ENCODE assay signal across 22 cellular contexts in genomic region chr5:72889324-72889723, GRCh38.
DNase-seq lines count a peak whose midpoint lies in the region; ATAC-seq, FAIRE-seq and TF ChIP-seq lines count a peak whose summit lies in the region.
"Had no signal": no experiment of that assay in that cellular context is flagged by ENCODE, and none has a peak within 500 bp of the region (broad histone marks: within the 10 kb centered on the region; RNA-seq: fewer than 3 reads in every experiment).

No MANE protein-coding gene starts in this region.

- no peaks in the 10 kb centered on the region for H3K9me3 Mint-ChIP-seq in activated T-cell treated with anti-CD3 and anti-CD28 coated beads, Interleukin-2, amount 50 U/mL, for 24 hours
- no peaks in the 10 kb centered on the region for H3K9me3 Mint-ChIP-seq in stimulated activated naive CD8-positive, alpha-beta T cell treated with anti-CD3 and anti-CD28 coated beads, Interleukin-15, Interleukin-2, amounts not matched to agents 100 ng/mL and 50 ng/mL, for 24 hours
- H3K9me3 Mint-ChIP-seq: CD4-positive, CD25-positive, alpha-beta regulatory T cell; CD8-positive, alpha-beta memory T cell had no signal

- CTCF ChIA-PET in K562 (lab: Yijun Ruan, JAX; ENCODE audit: low intra/inter-chr PET ratio) = interaction anchor here (0.7 kb wide), 1 partner anchor 73 kb away, joined by 5 read pairs; the partner anchor contains the start of gene TNPO1

- no TSS peak for BruUV-seq in K562 (replicated peaks; lab: Mats Ljungman, UMichigan)

- peaks cover 96% of the 10 kb centered on the region for H3K36me3 Mint-ChIP-seq in activated T-cell treated with anti-CD3 and anti-CD28 coated beads, Interleukin-2, amount 50 U/mL, for 24 hours (ENCODE audit: low read depth)
- H3K36me3 Mint-ChIP-seq in stimulated activated naive CD8-positive, alpha-beta T cell treated with anti-CD3 and anti-CD28 coated beads, Interleukin-15, Interleukin-2, amounts not matched to agents 100 ng/mL and 50 ng/mL, for 24 hours (ENCODE audit: low read depth) = peaks cover 90% of the 10 kb centered on the region

- in situ Hi-C loops in K562 (cut with MboI) = no loop called here

- no peaks in the 10 kb centered on the region for H3K9me1 ChIP-seq in K562 (ENCODE audit: control insufficient read depth, insufficient read depth, low read length)

- no peak; the same call in 1 of the 2 replicates for TF ChIP-seq POLR2A in K562 (conservative IDR thresholded peaks at IDR 0.05)

- no peaks in the 10 kb centered on the region for H3K27me3 Mint-ChIP-seq in activated T-cell treated with anti-CD3 and anti-CD28 coated beads, Interleukin-2, amount 50 U/mL, for 24 hours
- no peaks in the 10 kb centered on the region for H3K27me3 Mint-ChIP-seq in stimulated activated naive CD8-positive, alpha-beta T cell treated with anti-CD3 and anti-CD28 coated beads, Interleukin-15, Interleukin-2, amounts not matched to agents 100 ng/mL and 50 ng/mL, for 24 hours
- H3K27me3 Mint-ChIP-seq: B cell; CD4-positive, CD25-positive, alpha-beta regulatory T cell; CD8-positive, alpha-beta memory T cell had no signal

- no peak overlapping the region for H3K9ac ChIP-seq in K562 (ENCODE audit: insufficient read depth in 1 of 2, low read depth in 2 of 2, low read length in 2 of 2)

- FAIRE-seq in K562 (lab: Jason Lieb, UNC) = no peak
- FAIRE-seq: GM12878, HTR-8/SVneo had no signal

- no peak overlapping the region for H3K27ac ChIP-seq in K562 (ENCODE audit: extremely low read depth, low read depth, low read length)

- TF ChIP-seq RAD21 in K562 (CRISPR knock-in tag; conservative IDR thresholded peaks at IDR 0.05 in 1 of 2, IDR thresholded peaks at IDR 0.05 in 1 of 2) = no peak

- peaks cover 100% of the 10 kb centered on the region for H3K36me3 ChIP-seq in K562 (ENCODE audit: control insufficient read depth, insufficient read depth, low read length)

- H3K4me2 ChIP-seq in K562 (ENCODE audit: insufficient read depth, low read length) = no peak overlapping the region

- ATAC-seq in stimulated activated naive CD8-positive, alpha-beta T cell treated with anti-CD3 and anti-CD28 coated beads, Interleukin-15, Interleukin-2, amounts not matched to agents 100 U/mL and 50 U/mL, for 24 hours = no peak
- no peak for ATAC-seq in K562
- ATAC-seq: GM12878, HCT116 had no signal

- POLR2A ChIA-PET in K562 (lab: Yijun Ruan, JAX) = interaction anchor here (1.2 kb wide), 1 partner anchor 21 kb away, joined by 3 read pairs; no protein-coding TSS in a partner anchor

- H4K20me1 ChIP-seq in K562 (replicated peaks; ENCODE audit: control insufficient read depth, insufficient read depth, low read length) = 0 out of 2 replicates have a peak, but pooled peaks cover 3% of the 10 kb centered on the region

- H3K27ac Mint-ChIP-seq in activated T-cell treated with anti-CD3 and anti-CD28 coated beads, Interleukin-2, amount 50 U/mL, for 24 hours = peak overlapping the region; percentile 50
- H3K27ac Mint-ChIP-seq in stimulated activated naive CD8-positive, alpha-beta T cell treated with anti-CD3 and anti-CD28 coated beads, Interleukin-15, Interleukin-2, amounts not matched to agents 100 ng/mL and 50 ng/mL, for 24 hours = peak overlapping the region; percentile 28
- H3K27ac Mint-ChIP-seq: B cell had no signal

- H3K27me3 ChIP-seq in K562 (ENCODE audit: control insufficient read depth in 2 of 2, insufficient read depth in 2 of 2, low read length in 2 of 2) = no peaks in the 10 kb centered on the region

- peaks cover 3% of the 10 kb centered on the region; the same call in 1 of the 3 replicates for H3K79me2 ChIP-seq in K562 (ENCODE audit: control insufficient read depth, insufficient read depth, low read length)

- no peaks in the 10 kb centered on the region for H3K4me1 ChIP-seq in K562 (replicated peaks in 1 of 2; ENCODE audit: control insufficient read depth in 2 of 2, insufficient read depth in 2 of 2, low read length in 2 of 2)

- H3K4me3 Mint-ChIP-seq in activated T-cell treated with anti-CD3 and anti-CD28 coated beads, Interleukin-2, amount 50 U/mL, for 24 hours = no peak overlapping the region
- H3K4me3 Mint-ChIP-seq in stimulated activated naive CD8-positive, alpha-beta T cell treated with anti-CD3 and anti-CD28 coated beads, Interleukin-15, Interleukin-2, amounts not matched to agents 100 ng/mL and 50 ng/mL, for 24 hours = no peak overlapping the region
- H3K4me3 Mint-ChIP-seq: B cell; CD8-positive, alpha-beta memory T cell had no signal

- intact Hi-C loops in K562 (cut with micrococcal nuclease) = no loop called here

- WGBS in K562 (ENCODE audit: insufficient coverage, low coverage, missing lambda C conversion rate) = 92% methylated on average over 5 of the region's 5 CpGs

- no peak for TF ChIP-seq EP300 in K562 (IDR thresholded peaks at IDR 0.05; ENCODE audit: low read length)

- TF ChIP-seq CTCF in K562 (IDR thresholded peaks at IDR 0.05 in 2 of 3, conservative IDR thresholded peaks at IDR 0.05 in 1 of 3; ENCODE audit: insufficient read depth in 2 of 3, low read depth in 1 of 3, low read length in 3 of 3) = no peak

- DNase-seq in activated T-cell treated with anti-CD3 and anti-CD28 coated beads, Interleukin-2, amount 50 U/mL, for 24 hours = no peak
- DNase-seq in activated T-cell treated with anti-CD3 and anti-CD28 coated beads, Interleukin-2, amount 50 U/mL, for 48 hours = no peak
- no peak for DNase-seq in stimulated activated naive CD8-positive, alpha-beta T cell treated with anti-CD3 and anti-CD28 coated beads, Interleukin-15, Interleukin-2, amounts not matched to agents 100 U/mL and 50 U/mL, for 24 hours
- DNase-seq in K562 (ENCODE audit: extremely low read depth in 1 of 4, low spot score in 3 of 4) (no peak), NCI-H1092 treated with DMSO at 0.1 percent for 48 hours (lab: John Stamatoyannopoulos, UW) (no peak)
- DNase-seq in stimulated activated CD4-positive, alpha-beta T cell treated with anti-CD3 and anti-CD28 coated beads, Interleukin-4, amount 100 ng/mL, for 24 hours = no peak
- DNase-seq: 8988T; C1 segment of cervical spinal cord; CD4-positive, CD25-positive, alpha-beta regulatory T cell; CD8-positive, alpha-beta memory T cell; COR-L47; DMS 273 treated with DMSO at 0.1 percent for 48 hours; DMS53; DND-41; EL; GOT3; H7 had no signal

- H3K9me3 ChIP-seq in K562 (replicated peaks; ENCODE audit: control insufficient read depth, insufficient read depth, low read depth, low read length) = no peaks in the 10 kb centered on the region

- H3K4me1 Mint-ChIP-seq in activated T-cell treated with anti-CD3 and anti-CD28 coated beads, Interleukin-2, amount 50 U/mL, for 24 hours (ENCODE audit: low read depth) = peaks cover 1% of the 10 kb centered on the region
- H3K4me1 Mint-ChIP-seq in stimulated activated naive CD8-positive, alpha-beta T cell treated with anti-CD3 and anti-CD28 coated beads, Interleukin-15, Interleukin-2, amounts not matched to agents 100 ng/mL and 50 ng/mL, for 24 hours (ENCODE audit: low read depth) = no peaks in the 10 kb centered on the region
- H3K4me1 Mint-ChIP-seq: B cell had no signal

- no peak overlapping the region for H2AFZ ChIP-seq in K562 (ENCODE audit: low read depth, low read length)

- H3K4me3 ChIP-seq in K562 = no peak overlapping the region
- H3K4me3 ChIP-seq: GM12878 had no signal

TF ChIP-seq in K562, 482 proteins besides CTCF, POLR2A, EP300 and RAD21:
- TF ChIP-seq RCOR1 (IDR thresholded peaks at IDR 0.05; ENCODE audit: borderline replicate concordance in 1 of 2, low read depth in 2 of 2, low read length in 2 of 2) (no peak), MAFF (IDR thresholded peaks at IDR 0.05; ENCODE audit: low read length) (peak; percentile 33; the same call in 1 of the 2 replicates), C11orf30 (IDR thresholded peaks at IDR 0.05; ENCODE audit: low read depth) (peak; percentile 41; the same call in 1 of the 2 replicates), ZNF316 (IDR thresholded peaks at IDR 0.05) (peak; percentile 74), MAFK (IDR thresholded peaks at IDR 0.05; ENCODE audit: low read length) (0 out of 2 replicates have a peak, but pooled peaks have one; percentile 4)
